ENCODE assay signal across 8 cellular contexts in the genomic region with DNA sequence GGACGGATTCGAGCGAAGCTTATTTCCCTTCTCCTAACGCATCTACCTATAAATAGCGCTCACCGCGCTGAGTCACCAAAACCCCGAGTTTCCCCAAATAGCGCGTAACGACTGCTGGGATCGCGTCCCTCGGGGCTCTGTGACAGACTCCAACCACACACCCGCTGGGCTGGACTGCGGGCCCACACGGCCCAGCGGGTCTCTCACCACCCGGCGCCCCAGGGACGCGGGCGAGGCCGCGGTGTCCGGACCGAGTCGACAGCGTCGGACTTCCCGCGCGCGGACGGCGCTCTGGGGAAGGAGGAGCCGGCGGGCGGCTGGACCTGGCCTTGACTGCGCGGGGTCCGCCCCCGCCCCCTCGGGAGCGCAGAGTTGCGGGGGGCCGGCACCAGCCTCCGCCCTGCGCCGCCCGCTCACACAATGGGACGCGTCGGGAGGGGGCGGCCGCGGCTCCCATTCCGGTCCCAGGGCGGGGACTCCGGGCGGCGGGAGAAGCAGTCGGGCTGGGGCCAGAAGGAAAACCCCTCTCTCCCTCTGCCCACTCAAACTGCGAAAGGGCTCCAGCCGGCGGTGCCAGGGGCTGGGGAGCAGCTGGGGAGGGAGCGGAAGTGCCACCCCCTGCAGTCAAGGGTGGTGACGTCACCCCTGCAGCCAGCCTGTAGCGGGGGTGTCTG.
DNase-seq lines count a peak whose midpoint lies in the region; ATAC-seq lines count a peak whose summit lies in the region.

No MANE protein-coding gene starts in this region.

- peak; percentile 97 for DNase-seq in EH (ENCODE audit: low read depth)
- peak; percentile 80 for DNase-seq in Karpas-422
- DNase-seq in SHP77 (lab: John Stamatoyannopoulos, UW), result peak; percentile 88 to 92
- DNase-seq in activated naive CD4-positive, alpha-beta T cell (lab: John Stamatoyannopoulos, UW), result peak; percentile 31 to 47 (median 35)
- DNase-seq in foreskin melanocyte, result peak; percentile 90
- peak; percentile 56 for DNase-seq in neuronal stem cell (ENCODE audit: low spot score)

- peak; percentile 59 for ATAC-seq in GM21825 (IDR thresholded peaks at IDR 0.05; ENCODE audit: unreplicated experiment)

- no peak overlapping the region for H2BK120ac ChIP-seq in neuronal stem cell (ENCODE audit: low read depth, low read length)

- H3K27me3 ChIP-seq in Karpas-422 (ENCODE audit: low read length) (no peaks in the 10 kb centered on the region), neuronal stem cell (ENCODE audit: control insufficient read depth in 3 of 3, insufficient read depth in 3 of 3, low read depth in 1 of 3, low read length in 3 of 3) (peaks cover 11 to 54% (median 24%) of the 10 kb centered on the region in 3 experiments), thymus (ENCODE audit: control insufficient read depth, insufficient read depth) (peaks cover 9% of the 10 kb centered on the region)

- H4K8ac ChIP-seq in neuronal stem cell (ENCODE audit: low read depth, low read length), result no peak overlapping the region

- H2BK12ac ChIP-seq in neuronal stem cell (ENCODE audit: low read length), result no peak overlapping the region

- no peak overlapping the region for H2BK15ac ChIP-seq in neuronal stem cell (ENCODE audit: low read length)

- H3K9me2 ChIP-seq in Karpas-422 (replicated peaks; ENCODE audit: insufficient read depth, low read length), result no peaks in the 10 kb centered on the region

- peak overlapping the region; percentile 98 for H3K9ac ChIP-seq in Karpas-422 (ENCODE audit: low read length)
- H3K9ac ChIP-seq in neuronal stem cell (ENCODE audit: low read depth, low read length, poor library complexity), result peak overlapping the region; percentile 83

- H3K4me3 ChIP-seq in Karpas-422 (ENCODE audit: low read length), result peak overlapping the region; percentile 90
- peak overlapping the region; percentile 86 to 92 for H3K4me3 ChIP-seq in neuronal stem cell (ENCODE audit: low read length in 2 of 2)
- peak overlapping the region; percentile 66 for H3K4me3 ChIP-seq in thymus (ENCODE audit: low read length)

- peak overlapping the region; percentile 89 for H3K23ac ChIP-seq in neuronal stem cell (ENCODE audit: low read depth, low read length, poor library complexity)

- no peak overlapping the region for H3K14ac ChIP-seq in neuronal stem cell (ENCODE audit: low read length)

- peak overlapping the region; percentile 83 for H3K4me2 ChIP-seq in Karpas-422 (ENCODE audit: low read depth, low read length, poor library complexity, severe bottlenecking)
- H3K4me2 ChIP-seq in neuronal stem cell (ENCODE audit: insufficient read depth, low read length, poor library complexity, severe bottlenecking), result peak overlapping the region; percentile 92

- H3K4me1 ChIP-seq in Karpas-422 (ENCODE audit: low read length) (peaks cover 76% of the 10 kb centered on the region), neuronal stem cell (ENCODE audit: control insufficient read depth in 2 of 2, insufficient read depth in 1 of 2, low read depth in 1 of 2, low read length in 2 of 2) (peaks cover 6 to 12% of the 10 kb centered on the region in 2 donors), thymus (ENCODE audit: control insufficient read depth, insufficient read depth, low read length) (peaks cover 25% of the 10 kb centered on the region)

- no peak overlapping the region for H2AFZ ChIP-seq in Karpas-422 (ENCODE audit: low read length)
- peak overlapping the region; percentile 92 for H2AFZ ChIP-seq in neuronal stem cell (ENCODE audit: low read length)

- peak overlapping the region; percentile 91 for H3K18ac ChIP-seq in neuronal stem cell (ENCODE audit: low read length)

- no peaks in the 10 kb centered on the region for H3K79me1 ChIP-seq in neuronal stem cell (ENCODE audit: low read depth, low read length)

- no CpG with 5 or more reads among the region's 69 CpGs for WGBS in neuronal stem cell (ENCODE audit: extremely low coverage in 2 of 2, insufficient read length in 2 of 2, insufficient replicate concordance in 1 of 2), 2 donors
- WGBS in thymus, result under 1% methylated on average over 69 of the region's 69 CpGs

- no peak overlapping the region for H2AK5ac ChIP-seq in neuronal stem cell (ENCODE audit: low read depth, low read length)

- H3K36me3 ChIP-seq in Karpas-422 (ENCODE audit: insufficient read depth, low read length) (peaks cover 23% of the 10 kb centered on the region; the same call in 1 of the 2 replicates), neuronal stem cell (replicated peaks in 1 of 2; ENCODE audit: control insufficient read depth in 2 of 2, insufficient read depth in 2 of 2, low read length in 2 of 2) (peaks cover 0 to 15% of the 10 kb centered on the region in 2 donors), thymus (ENCODE audit: control insufficient read depth, insufficient read depth) (peaks cover 5% of the 10 kb centered on the region)

- H3K9me3 ChIP-seq in Karpas-422 (ENCODE audit: low read length), result no peaks in the 10 kb centered on the region
- no peaks in the 10 kb centered on the region for H3K9me3 ChIP-seq in neuronal stem cell (replicated peaks in 1 of 2; ENCODE audit: control insufficient read depth in 2 of 2, insufficient read depth in 1 of 2, low read depth in 1 of 2, low read length in 2 of 2)
- no peaks in the 10 kb centered on the region for H3K9me3 ChIP-seq in thymus (ENCODE audit: control insufficient read depth)

- H3K79me2 ChIP-seq in Karpas-422 (ENCODE audit: low read length), result peaks cover 67% of the 10 kb centered on the region

- H3K4ac ChIP-seq in neuronal stem cell (ENCODE audit: low read length), result no peak overlapping the region

- H3K27ac ChIP-seq in Karpas-422 (ENCODE audit: low read length), result peak overlapping the region; percentile 79
- peak overlapping the region; percentile 42 for H3K27ac ChIP-seq in neuronal stem cell (replicated peaks; ENCODE audit: low read length)
- H3K27ac ChIP-seq in thymus (ENCODE audit: low read depth), result peak overlapping the region; percentile 99

- peaks cover 24% of the 10 kb centered on the region for H4K20me1 ChIP-seq in Karpas-422 (ENCODE audit: insufficient read depth, low read depth, low read length)

- H4K91ac ChIP-seq in neuronal stem cell (ENCODE audit: low read depth, low read length, poor library complexity), result no peak overlapping the region

- H2BK5ac ChIP-seq in neuronal stem cell (ENCODE audit: low read length), result peak overlapping the region; percentile 54

Comparison
In these comparisons a context has a peak if more than half of its experiments do, and no peak if none do; other contexts are left out.
1. Peak in every context shown above with its lines: DNase-seq, ATAC-seq, H3K4me3 ChIP-seq and H3K27ac ChIP-seq.
2. DNase-seq: peak in every context shown above with its lines; median percentile 97 in EH; 90 in SHP77; 90 in foreskin melanocyte; 80 in Karpas-422; 56 in neuronal stem cell; 35 in activated naive CD4-positive, alpha-beta T cell.
3. H3K27ac ChIP-seq: peak in every context shown above with its lines; median percentile 99 in thymus; 79 in Karpas-422; 42 in neuronal stem cell.